12 cellular contexts compared by ENCODE assay signal in genomic region chr7:2175514-2175913, GRCh38. TPM values are rescaled to one million over a fixed set of nuclear protein-coding genes. Genes with fewer than 3 reads are reported as not detected.
DNase-seq lines count a peak whose midpoint lies in the region; ATAC-seq and TF ChIP-seq lines count a peak whose summit lies in the region.
"Had no signal": no experiment of that assay in that cellular context is flagged by ENCODE, and none has a peak within 500 bp of the region (broad histone marks: within the 10 kb centered on the region; RNA-seq: fewer than 3 reads in every experiment).

No MANE protein-coding gene starts in this region.

- peaks cover 6% of the 10 kb centered on the region for H3K79me1 ChIP-seq in mesenchymal stem cell (replicated peaks; ENCODE audit: low read length, poor library complexity, severe bottlenecking)

- H3K27ac ChIP-seq in mesenchymal stem cell (ENCODE audit: low read length, poor library complexity, severe bottlenecking) (no peak overlapping the region), substantia nigra (ENCODE audit: low read depth, low read length, poor library complexity, severe bottlenecking) (no peak overlapping the region)

- H3K27me3 ChIP-seq in MG63 (no peaks in the 10 kb centered on the region), mesenchymal stem cell (ENCODE audit: control insufficient read depth in 1 of 2, insufficient read depth in 1 of 2, low read length in 2 of 2) (no peaks in the 10 kb centered on the region)

- POLR2A ChIA-PET in AG04449 (lab: Yijun Ruan, JAX): interaction anchor here (0.6 to 1.3 kb wide), 6 partner anchors 9 to 507 kb away, joined by 3 to 9 read pairs (median 4); partner anchors contain the start of gene EIF3B

- no peak overlapping the region for H2BK5ac ChIP-seq in mesenchymal stem cell (ENCODE audit: low read depth, low read length, poor library complexity, severe bottlenecking)

- H3K36me3 ChIP-seq in MG63 (peaks cover 14% of the 10 kb centered on the region), mesenchymal stem cell (ENCODE audit: control insufficient read depth in 1 of 2, insufficient read depth in 2 of 2, low read depth in 1 of 2, low read length in 2 of 2) (peaks cover 0 to 19% of the 10 kb centered on the region in 2 experiments)

- no peak for TF ChIP-seq CTCF in AG04449 (IDR thresholded peaks at IDR 0.05; ENCODE audit: insufficient read depth, low read length, missing control alignments)

- H4K91ac ChIP-seq in mesenchymal stem cell (ENCODE audit: low read length): no peak overlapping the region

- H3K4ac ChIP-seq in mesenchymal stem cell (ENCODE audit: low read depth in 1 of 2, low read length in 2 of 2): no peak overlapping the region

- peaks cover 23% of the 10 kb centered on the region for H3K4me1 ChIP-seq in mesenchymal stem cell (ENCODE audit: control insufficient read depth, insufficient read depth, low read depth, low read length)

- H2BK15ac ChIP-seq in mesenchymal stem cell (ENCODE audit: low read depth, poor library complexity, severe bottlenecking): no peak overlapping the region

- no peak overlapping the region for H3K14ac ChIP-seq in mesenchymal stem cell (ENCODE audit: low read length in 2 of 2)

- H2BK12ac ChIP-seq in mesenchymal stem cell (ENCODE audit: low read length in 2 of 2): no peak overlapping the region

- no peak overlapping the region for H4K8ac ChIP-seq in mesenchymal stem cell (ENCODE audit: low read length)

- DNase-seq in AG04449 (ENCODE audit: low read depth, low spot score): peak; percentile 95
- DNase-seq in MG63: peak; percentile 90
- peak; percentile 96 for DNase-seq in epidermal melanocyte (ENCODE audit: insufficient read length, low spot score)
- peak; percentile 73 for DNase-seq in mesenchymal stem cell
- DNase-seq in NCI-H2227 treated with DMSO at 0.1 percent for 48 hours (lab: John Stamatoyannopoulos, UW): no peak
- DNase-seq in substantia nigra (lab: John Stamatoyannopoulos, UW): no peak
- DNase-seq: KBM-7; NK-92 treated with Interleukin-12 subunit alpha and Interleukin-12 subunit beta, amount 100 ng/mL, for 24 hours; stimulated activated CD4-positive, alpha-beta T cell treated with anti-CD3 and anti-CD28 coated beads, Interleukin-12 subunit alpha, Interleukin-12 subunit beta, amount 100 ng/mL, for 4 hours had no signal

- no peak for ATAC-seq in GM19023 (IDR thresholded peaks at IDR 0.05; ENCODE audit: unreplicated experiment)
- no peak for ATAC-seq in HG03460 (IDR thresholded peaks at IDR 0.05; ENCODE audit: unreplicated experiment)
- ATAC-seq: esophagus mucosa had no signal

- CTCF ChIA-PET in AG04449 (lab: Yijun Ruan, JAX): interaction anchor here (0.6 to 1.8 kb wide), 4 partner anchors 10 to 71 kb away, joined by 3 to 6 read pairs (median 4); no protein-coding TSS in a partner anchor

- H2BK120ac ChIP-seq in mesenchymal stem cell (ENCODE audit: low read depth, low read length): no peak overlapping the region

- H3K9ac ChIP-seq in mesenchymal stem cell (ENCODE audit: low read length): peak overlapping the region; percentile 56

- no peak overlapping the region for H3K18ac ChIP-seq in mesenchymal stem cell (ENCODE audit: low read depth in 1 of 2, low read length in 2 of 2)

- H2AK5ac ChIP-seq in mesenchymal stem cell (ENCODE audit: low read length, severe bottlenecking): no peak overlapping the region

- H3K9me3 ChIP-seq in MG63: no peaks in the 10 kb centered on the region
- H3K9me3 ChIP-seq in mesenchymal stem cell (ENCODE audit: control insufficient read depth, low read length): no peaks in the 10 kb centered on the region

- H3K4me3 ChIP-seq in AG04449 (ENCODE audit: low read depth, low read length): no peak overlapping the region
- H3K4me3 ChIP-seq in MG63: no peak overlapping the region
- H3K4me3 ChIP-seq in mesenchymal stem cell (ENCODE audit: insufficient read depth in 1 of 2, low read depth in 1 of 2, low read length in 2 of 2): no peak overlapping the region

- H3K23ac ChIP-seq in mesenchymal stem cell (ENCODE audit: low read length in 2 of 2): no peak overlapping the region

- no peak overlapping the region for H3K4me2 ChIP-seq in mesenchymal stem cell (ENCODE audit: low read length, poor library complexity, severe bottlenecking)

- no peak overlapping the region for H2AFZ ChIP-seq in mesenchymal stem cell (ENCODE audit: low read depth, low read length)

- WGBS in mesenchymal stem cell: no CpG with 5 or more reads among the region's 2 CpGs

RNA-seq across cellular contexts. Expression of gene MAD1L1, which starts 57.2 kb away (rescaled TPM):
- 58.7 and 65.1 TPM in 2 replicates for total RNA-seq in MG63 (2014; rRNA removed; shearing (Covaris generic); ENCODE audit: low replicate concordance)
- 12.7 TPM for polyA plus RNA-seq in mesenchymal stem cell (2013, experiment 1 of 2)
- polyA plus RNA-seq in mesenchymal stem cell (2013, experiment 2 of 2): 12.2 TPM

Comparison
In these comparisons a context has a peak if more than half of its experiments do, and no peak if none do; other contexts are left out.
1. DNase-seq: peak in AG04449 (single experiment), MG63 (single experiment), epidermal melanocyte (single experiment) and mesenchymal stem cell (single experiment); none in NCI-H2227 treated with DMSO at 0.1 percent for 48 hours (single experiment) and substantia nigra (0 of 49).